ENCODE assay signal across 8 cellular contexts in the genomic region with DNA sequence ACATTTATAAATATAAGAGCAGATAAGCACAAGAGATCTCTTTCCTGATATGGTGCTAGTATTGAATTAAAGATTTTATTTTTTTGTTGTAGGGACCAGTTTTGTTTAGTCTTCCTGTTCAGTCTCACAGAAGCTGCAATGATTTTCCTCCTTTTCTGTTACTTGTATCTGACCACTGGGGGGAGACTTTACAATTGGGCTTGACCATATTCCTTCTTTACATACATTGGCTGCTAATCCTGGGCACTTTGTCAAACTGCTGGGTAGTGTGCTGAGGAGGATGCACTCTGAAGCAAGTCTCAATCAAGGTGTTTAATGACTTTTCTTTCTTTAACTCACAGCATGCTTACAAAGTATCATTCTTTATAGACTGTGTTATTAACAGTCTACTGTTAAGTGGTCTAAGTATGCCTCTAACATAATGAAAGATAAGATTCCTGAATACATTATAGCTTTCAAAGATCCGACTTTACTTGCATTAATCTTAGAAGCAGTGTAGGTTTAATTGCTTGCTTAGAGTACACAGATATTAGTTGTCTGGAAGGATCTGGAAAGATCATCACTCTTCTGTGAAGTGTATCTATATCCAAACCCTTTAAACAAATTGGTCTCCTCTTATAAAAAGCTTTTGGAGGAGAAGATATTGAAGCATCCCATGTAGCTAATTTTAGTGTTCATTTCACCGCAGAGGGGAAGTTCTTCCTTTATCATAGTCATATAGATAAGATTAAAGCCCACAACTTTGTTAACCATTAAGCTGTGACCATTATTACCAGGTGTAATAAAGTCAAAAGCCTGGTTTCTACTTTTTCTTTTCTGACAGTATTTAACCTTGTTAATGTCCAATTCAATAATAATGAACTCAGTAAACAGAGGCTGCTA.
A peak's percentile ranks its signal among the peaks of the same experiment; 100 is the strongest.
DNase-seq lines count a peak whose midpoint lies in the region; ATAC-seq and FAIRE-seq lines count a peak whose summit lies in the region.

No MANE protein-coding gene starts in this region.

- H3K9ac ChIP-seq in BLaER1 treated with 17β-estradiol and CSF1 and Interleukin-3, amounts not matched to agents 10 nM and 100 nM, result no peak overlapping the region

- peak overlapping the region in 10 of 11 experiments; percentile 2 to 95 (median 42); a peak in 14 of 22 replicates for H3K4me2 ChIP-seq in BLaER1 treated with 17β-estradiol and CSF1 and Interleukin-3, amounts not matched to agents 10 nM and 100 nM

- FAIRE-seq in islet of Langerhans (lab: Jason Lieb, UNC) (peak; percentile 76), urothelium cell line (lab: Jason Lieb, UNC) (peak; percentile 27)

- 0 out of 22 replicates have a peak, but pooled peaks cover 0 to 4% (median 0%) of the 10 kb centered on the region in 11 experiments for H3K27me3 ChIP-seq in BLaER1 treated with 17β-estradiol and CSF1 and Interleukin-3, amounts not matched to agents 10 nM and 100 nM
- H3K27me3 ChIP-seq in effector memory CD4-positive, alpha-beta T cell (replicated peaks; ENCODE audit: control insufficient read depth, insufficient read depth, low read length, poor library complexity, severe bottlenecking), result no peaks in the 10 kb centered on the region

- H3K36me3 ChIP-seq in BLaER1 treated with 17β-estradiol and CSF1 and Interleukin-3, amounts not matched to agents 10 nM and 100 nM, result no peaks in the 10 kb centered on the region; a peak in 1 of 22 replicates
- no peaks in the 10 kb centered on the region for H3K36me3 ChIP-seq in effector memory CD4-positive, alpha-beta T cell (ENCODE audit: control insufficient read depth, insufficient read depth, low read length)

- H3K9me3 ChIP-seq in BLaER1 treated with 17β-estradiol and CSF1 and Interleukin-3, amounts not matched to agents 10 nM and 100 nM (replicated peaks in 1 of 11), result no peaks in the 10 kb centered on the region
- no peaks in the 10 kb centered on the region for H3K9me3 ChIP-seq in effector memory CD4-positive, alpha-beta T cell (ENCODE audit: control insufficient read depth, low read length)

- H3K27ac ChIP-seq in BLaER1 treated with 17β-estradiol and CSF1 and Interleukin-3, amounts not matched to agents 10 nM and 100 nM, result no peak overlapping the region
- no peak overlapping the region for H3K27ac ChIP-seq in effector memory CD4-positive, alpha-beta T cell (ENCODE audit: insufficient read depth, low read length, poor library complexity, severe bottlenecking)

- H4K20me1 ChIP-seq in BLaER1 treated with 17β-estradiol and CSF1 and Interleukin-3, amounts not matched to agents 10 nM and 100 nM, result peaks cover 0 to 73% (median 36%) of the 10 kb centered on the region in 11 experiments; a peak in 15 of 22 replicates

- ATAC-seq in GM18508 (IDR thresholded peaks at IDR 0.05; ENCODE audit: insufficient read depth, unreplicated experiment), result peak; percentile 30
- peak; percentile 24 for ATAC-seq in HG03432 (IDR thresholded peaks at IDR 0.05; ENCODE audit: unreplicated experiment)

- DNase-seq in NCI-H446 (lab: John Stamatoyannopoulos, UW) (peak; percentile 62 to 70), amniotic stem cell (lab: John Stamatoyannopoulos, UW) (peak; percentile 69), urothelium cell line (ENCODE audit: low spot score) (peak; percentile 52)
- no peak for DNase-seq in effector memory CD4-positive, alpha-beta T cell

- H3K4me3 ChIP-seq in BLaER1 treated with 17β-estradiol and CSF1 and Interleukin-3, amounts not matched to agents 10 nM and 100 nM, result no peak overlapping the region
- no peak overlapping the region for H3K4me3 ChIP-seq in effector memory CD4-positive, alpha-beta T cell (ENCODE audit: insufficient read depth, low read depth, low read length, poor library complexity, severe bottlenecking)

- H3K4me1 ChIP-seq in BLaER1 treated with 17β-estradiol and CSF1 and Interleukin-3, amounts not matched to agents 10 nM and 100 nM, result peaks cover 24 to 54% (median 46%) of the 10 kb centered on the region in 10 experiments; a peak in 19 of 20 replicates
- peaks cover 7% of the 10 kb centered on the region for H3K4me1 ChIP-seq in effector memory CD4-positive, alpha-beta T cell (ENCODE audit: control insufficient read depth, insufficient read depth, low read length, poor library complexity, severe bottlenecking)

Comparison
In these comparisons a context has a peak if more than half of its experiments do, and no peak if none do; other contexts are left out.
1. DNase-seq: peak in NCI-H446 (2 of 2), amniotic stem cell (single experiment) and urothelium cell line (single experiment); none in effector memory CD4-positive, alpha-beta T cell (0 of 3).